ENCODE assay signal across 8 cellular contexts in the genomic region with DNA sequence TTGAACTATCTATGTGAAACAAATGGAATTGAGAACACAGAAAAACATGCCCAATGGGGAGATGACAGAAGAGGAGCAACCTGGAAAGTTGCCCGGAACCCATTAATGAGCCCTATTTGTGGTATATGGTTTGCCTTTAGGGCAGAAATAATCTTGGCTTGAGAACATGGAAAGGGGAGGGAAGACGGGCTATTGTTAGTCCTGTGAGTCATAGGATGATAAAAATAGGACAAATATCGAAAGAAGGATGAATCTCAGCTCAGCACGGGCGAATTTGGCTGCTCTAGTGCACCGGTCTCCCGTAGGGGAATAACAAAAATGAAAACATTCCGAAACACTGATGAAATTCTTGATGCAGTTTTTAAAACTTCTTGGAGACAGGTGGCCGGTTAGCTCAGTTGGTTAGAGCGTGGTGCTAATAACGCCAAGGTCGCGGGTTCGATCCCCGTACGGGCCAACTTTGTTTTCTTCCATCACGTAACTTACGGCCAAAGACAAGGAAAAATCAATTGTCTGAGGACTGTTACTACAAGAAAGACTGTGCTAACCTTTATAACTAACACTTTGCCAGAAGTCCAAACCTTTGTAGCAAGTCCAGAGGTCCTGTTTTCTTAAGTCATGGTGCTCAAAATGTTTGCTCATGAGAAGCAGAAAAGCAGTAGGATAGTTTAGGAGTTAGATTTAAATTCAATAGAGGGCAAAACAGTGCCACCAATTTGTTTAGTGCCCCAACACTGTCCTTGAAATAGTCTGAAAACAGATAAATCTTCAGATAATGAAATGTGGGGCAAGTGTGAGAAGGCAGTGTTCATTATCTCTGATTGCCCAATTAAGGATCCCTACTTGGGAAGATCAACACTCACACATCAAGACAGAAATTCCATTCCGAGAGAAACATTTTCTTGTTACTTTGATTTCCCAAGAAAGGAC. TPM values are rescaled to one million over a fixed set of nuclear protein-coding genes. Genes with fewer than 3 reads are reported as not detected.
DNase-seq lines count a peak whose midpoint lies in the region; ATAC-seq and TF ChIP-seq lines count a peak whose summit lies in the region.

No MANE protein-coding gene starts in this region.

- peaks cover 0 to 5% of the 10 kb centered on the region in 2 donors for H3K36me3 Mint-ChIP-seq in CD4-positive, alpha-beta memory T cell

- DNase-seq in CD4-positive, alpha-beta memory T cell = peak; percentile 83 to 88 (median 86)
- DNase-seq in LNCaP clone FGC (ENCODE audit: low read depth) (peak; percentile 78), RPMI8226 (peak; percentile 94), foreskin keratinocyte (peak; percentile 91 to 98), non-pigmented ciliary epithelial cell (ENCODE audit: low read depth) (peak; percentile 85)
- DNase-seq in activated T-helper 9 cell treated with anti-CD3 and anti-CD28 coated beads, Interleukin-2, amount 50 U/mL, for 16 hours (ENCODE audit: low read depth) = peak; percentile 73

- H3K4me1 Mint-ChIP-seq in CD4-positive, alpha-beta memory T cell = peaks cover 11 to 28% (median 19%) of the 10 kb centered on the region in 4 donors

- H3K9me3 Mint-ChIP-seq in CD4-positive, alpha-beta memory T cell = no peaks in the 10 kb centered on the region

- H3K9me3 ChIP-seq in CD4-positive, alpha-beta memory T cell (ENCODE audit: control insufficient read depth in 1 of 2, low read length in 2 of 2) = no peaks in the 10 kb centered on the region

- CTCF ChIA-PET in CD4-positive, alpha-beta memory T cell (lab: Charles Lee; ENCODE audit: partially characterized antibody) = interaction anchor here (0.7 to 9.3 kb wide), 10 partner anchors 13 to 1219 kb away, joined by 3 to 50 read pairs (median 4); a partner anchor contains a TSS

- peak overlapping the region; percentile 67 to 93 for H3K4me3 ChIP-seq in CD4-positive, alpha-beta memory T cell (ENCODE audit: low read length in 2 of 2)
- peak overlapping the region; percentile 66 for H3K4me3 ChIP-seq in LNCaP clone FGC (ENCODE audit: low read depth, low read length)

- POLR2A ChIA-PET in CD4-positive, alpha-beta memory T cell (lab: Charles Lee; ENCODE audit: partially characterized antibody) = interaction anchor here (0.5 to 12.2 kb wide), 41 partner anchors 8 to 1271 kb away, joined by 3 to 181 read pairs (median 4); a partner anchor contains a TSS

- H3K36me3 ChIP-seq in CD4-positive, alpha-beta memory T cell (ENCODE audit: insufficient read depth, low read length) = no peaks in the 10 kb centered on the region

- peak overlapping the region in 1 of 7 donors; percentile 95 for H3K27ac Mint-ChIP-seq in CD4-positive, alpha-beta memory T cell

- H3K27ac ChIP-seq in CD4-positive, alpha-beta memory T cell (ENCODE audit: low read depth, low read length) = peak overlapping the region; percentile 31
- H3K27ac ChIP-seq in foreskin keratinocyte (no peak overlapping the region), temporal lobe (ENCODE audit: low read depth, low read length) (peak overlapping the region; percentile 82)

- TF ChIP-seq CTCF in LNCaP clone FGC (IDR thresholded peaks at IDR 0.05; ENCODE audit: control insufficient read depth, extremely low read depth, insufficient read depth) (no peak), foreskin keratinocyte (conservative IDR thresholded peaks at IDR 0.05) (no peak)

- H3K27me3 ChIP-seq in CD4-positive, alpha-beta memory T cell (ENCODE audit: insufficient read depth, low read length) = no peaks in the 10 kb centered on the region
- H3K27me3 ChIP-seq in foreskin keratinocyte = no peaks in the 10 kb centered on the region

- peaks cover 0 to 2% of the 10 kb centered on the region in 2 donors for H3K27me3 Mint-ChIP-seq in CD4-positive, alpha-beta memory T cell

- H3K4me1 ChIP-seq in CD4-positive, alpha-beta memory T cell (ENCODE audit: insufficient read depth, low read length) = peaks cover 31% of the 10 kb centered on the region
- no peaks in the 10 kb centered on the region for H3K4me1 ChIP-seq in foreskin keratinocyte

- intact Hi-C loops in CD4-positive, alpha-beta memory T cell (cut with micrococcal nuclease) = loop anchor here (1.0 to 5.0 kb wide), 7 partner anchors 14 to 189 kb away; a partner anchor contains a TSS

- ATAC-seq in GM21515 (IDR thresholded peaks at IDR 0.05; ENCODE audit: unreplicated experiment) (peak; percentile 36), foreskin keratinocyte (peak; percentile 75)

- no peak overlapping the region for H3K4me3 Mint-ChIP-seq in CD4-positive, alpha-beta memory T cell

RNA-seq across cellular contexts. Expression of a gene that starts 15.8 kb away (rescaled TPM):
- total RNA-seq in CD4-positive, alpha-beta memory T cell = 100 to 1,000 TPM; 102 to 105 TPM
- polyA plus RNA-seq in CD4-positive, alpha-beta memory T cell = 100 to 1,000 TPM; 154 to 305 TPM
- total RNA-seq in foreskin keratinocyte = 71.0 and 77.1 TPM in 2 replicates
- 35.9 and 43.7 TPM in 2 replicates for polyA plus RNA-seq in foreskin keratinocyte
- 52.6 TPM for total RNA-seq in temporal lobe

RNA-seq across cellular contexts. Expression of a gene that starts 42.7 kb away (rescaled TPM):
- 10 to 100 TPM; 33.5 to 34.8 TPM for total RNA-seq in CD4-positive, alpha-beta memory T cell
- 10 to 100 TPM; 50.0 to 63.9 TPM for polyA plus RNA-seq in CD4-positive, alpha-beta memory T cell
- total RNA-seq in foreskin keratinocyte (21.0 and 22.2 TPM in 2 replicates), temporal lobe (6.9 TPM)
- 21.1 and 22.5 TPM in 2 replicates for polyA plus RNA-seq in foreskin keratinocyte

RNA-seq across cellular contexts. Expression of a gene that starts 53.9 kb away (rescaled TPM):
- total RNA-seq in CD4-positive, alpha-beta memory T cell = not detected
- polyA plus RNA-seq in CD4-positive, alpha-beta memory T cell = under 1 TPM in 1 of 2 donors, not detected in 1; 0.08 TPM
- not detected in 2 replicates for total RNA-seq in foreskin keratinocyte
- not detected in 2 replicates for polyA plus RNA-seq in foreskin keratinocyte
- total RNA-seq in temporal lobe = not detected
